1 cellular context compared by ENCODE assay signal in the genomic region with DNA sequence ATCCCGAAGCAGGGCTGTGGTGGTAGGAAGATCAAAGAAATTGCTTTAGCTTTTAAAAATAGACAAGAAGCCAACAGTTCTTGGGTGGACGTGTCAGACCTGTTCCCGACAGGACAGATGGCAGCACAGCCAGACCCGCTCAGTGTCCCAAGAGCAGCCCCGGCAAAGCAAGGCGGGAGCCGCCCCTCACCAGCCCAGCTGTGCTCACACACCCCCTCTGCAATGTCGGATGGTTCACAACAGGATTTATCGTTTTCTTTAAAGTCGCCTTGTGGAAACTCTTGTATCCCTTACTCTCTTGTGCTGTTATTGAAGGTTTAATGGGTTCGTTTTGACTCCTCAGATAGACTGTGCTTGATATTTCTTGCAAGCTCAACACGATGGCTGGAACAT.
TF ChIP-seq lines count a peak whose summit lies in the region.

No MANE protein-coding gene starts in this region.

TF ChIP-seq in GM23338, 12 proteins besides CTCF, POLR2A, EP300 and RAD21 (continued from another document):
- no peak for TF ChIP-seq ZNF462 (CRISPR knock-in tag; IDR thresholded peaks at IDR 0.05)
